ENCODE assay signal across 8 cellular contexts in genomic region chr10:70508912-70509366, GRCh38.
DNase-seq lines count a peak whose midpoint lies in the region; ATAC-seq lines count a peak whose summit lies in the region.

No MANE protein-coding gene starts in this region.

- peaks cover 37% of the 10 kb centered on the region for H3K4me1 ChIP-seq in rectal smooth muscle tissue (ENCODE audit: control insufficient read depth, insufficient read depth, low read length)

- ATAC-seq in GM18517 (IDR thresholded peaks at IDR 0.05; ENCODE audit: unreplicated experiment) = no peak
- no peak for ATAC-seq in HG03196 (IDR thresholded peaks at IDR 0.05; ENCODE audit: unreplicated experiment)

- DNase-seq in GM03348 (ENCODE audit: low spot score) (peak; percentile 58), NCI-H69 (lab: John Stamatoyannopoulos, UW) (peak; percentile 87), head of caudate nucleus (peak in 39 of 42 donors; percentile 21 to 71 (median 48)), EL (no peak), DMS79 treated with DMSO at 0.1 percent for 48 hours (lab: John Stamatoyannopoulos, UW) (no peak)

- H3K27ac ChIP-seq in rectal smooth muscle tissue (ENCODE audit: low read depth, low read length) = peak overlapping the region; percentile 49

- peak overlapping the region; percentile 1 for H3K4me3 ChIP-seq in rectal smooth muscle tissue (ENCODE audit: low read length)

- no peak overlapping the region for H3K9ac ChIP-seq in rectal smooth muscle tissue (ENCODE audit: low read length)

- H3K36me3 ChIP-seq in rectal smooth muscle tissue (ENCODE audit: control insufficient read depth, insufficient read depth, low read length) = no peaks in the 10 kb centered on the region

- intact Hi-C loops in head of caudate nucleus (cut with DNase I) = no loop called here

- no peaks in the 10 kb centered on the region for H3K27me3 ChIP-seq in rectal smooth muscle tissue (ENCODE audit: control insufficient read depth, insufficient read depth, low read length)

Comparison
In these comparisons a context has a peak if more than half of its experiments do, and no peak if none do; other contexts are left out.
1. DNase-seq: peak in GM03348 (single experiment), NCI-H69 (single experiment) and head of caudate nucleus (39 of 42); none in EL (single experiment) and DMS79 treated with DMSO at 0.1 percent for 48 hours (single experiment).